22 cellular contexts compared by ENCODE assay signal in the genomic region with DNA sequence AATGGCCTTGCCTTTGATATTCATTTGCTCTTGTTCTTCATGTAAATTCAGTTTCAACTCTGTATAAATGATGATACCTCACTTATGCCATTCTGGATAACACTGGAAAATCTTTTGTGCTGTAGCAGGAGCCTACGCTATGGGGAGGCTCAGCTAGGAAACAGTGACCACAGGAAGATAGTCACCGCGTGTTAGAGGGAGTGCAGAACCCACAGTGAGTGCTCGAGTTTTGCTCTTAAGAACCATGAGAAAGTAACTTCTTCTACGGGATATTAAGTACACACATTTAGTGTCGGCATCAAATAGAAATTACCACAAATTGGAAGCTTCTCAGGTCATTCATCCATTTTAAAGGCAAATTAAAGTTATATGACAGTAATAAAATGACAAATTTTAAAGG.
"Had no signal": no experiment of that assay in that cellular context is flagged by ENCODE, and none has a peak within 500 bp of the region (broad histone marks: within the 10 kb centered on the region; RNA-seq: fewer than 3 reads in every experiment).

No MANE protein-coding gene starts in this region.

- ATAC-seq: gastrocnemius medialis, heart right ventricle, left cardiac atrium, left lung, left ventricle myocardium superior, lower lobe of right lung had no signal

- DNase-seq: dermis blood vessel endothelial cell; dorsolateral prefrontal cortex; effector CD4-positive, alpha-beta T cell; effector memory CD4-positive, alpha-beta T cell; esophagus squamous epithelium; foreskin fibroblast; foreskin melanocyte; gastrocnemius medialis; glutamatergic neuron; heart right ventricle; hippocampal formation; left cardiac atrium; left lung; left ventricle myocardium superior; lower lobe of right lung; mesenchymal stem cell; midbrain had no signal

- H3K4me3 ChIP-seq: coronary artery, dorsolateral prefrontal cortex, esophagus squamous epithelium, gastrocnemius medialis, heart right ventricle, left lung, lower lobe of right lung had no signal

- H3K27ac ChIP-seq: coronary artery, dorsolateral prefrontal cortex, esophagus squamous epithelium, gastrocnemius medialis, heart right ventricle, left lung, lower lobe of right lung had no signal

- H3K9me3 ChIP-seq: esophagus squamous epithelium, gastrocnemius medialis, lower lobe of right lung had no signal

- H3K27me3 ChIP-seq: esophagus squamous epithelium, gastrocnemius medialis, left lung had no signal

- H3K4me1 ChIP-seq: esophagus squamous epithelium, gastrocnemius medialis, left lung, lower lobe of right lung had no signal

- FAIRE-seq: colon, endothelial cell of umbilical vein, islet of Langerhans, keratinocyte had no signal

- H3K36me3 ChIP-seq: esophagus squamous epithelium, gastrocnemius medialis, heart right ventricle, left lung, lower lobe of right lung had no signal
